In genomic region chr1:215128514-215128913, GRCh38 we compare ENCODE assay signal across 2 cellular contexts.
TF ChIP-seq lines count a peak whose summit lies in the region.

No MANE protein-coding gene starts in this region.

TF ChIP-seq in IMR-90, 13 proteins besides CTCF, POLR2A, EP300 and RAD21:
- TF ChIP-seq MAFK (IDR thresholded peaks at IDR 0.05; ENCODE audit: low read depth, low read length) (peak; percentile 43; the same call in 1 of the 2 replicates), RFX5 (IDR thresholded peaks at IDR 0.05; ENCODE audit: low read depth, low read length) (no peak), ELK1 (IDR thresholded peaks at IDR 0.05; ENCODE audit: borderline replicate concordance, low read depth, low read length) (no peak), NFE2L2 (IDR thresholded peaks at IDR 0.05; ENCODE audit: low read depth, low read length) (peak; percentile 89)

TF ChIP-seq in H1, 55 proteins besides CTCF, POLR2A, EP300 and RAD21:
- TF ChIP-seq, protein P1, sequence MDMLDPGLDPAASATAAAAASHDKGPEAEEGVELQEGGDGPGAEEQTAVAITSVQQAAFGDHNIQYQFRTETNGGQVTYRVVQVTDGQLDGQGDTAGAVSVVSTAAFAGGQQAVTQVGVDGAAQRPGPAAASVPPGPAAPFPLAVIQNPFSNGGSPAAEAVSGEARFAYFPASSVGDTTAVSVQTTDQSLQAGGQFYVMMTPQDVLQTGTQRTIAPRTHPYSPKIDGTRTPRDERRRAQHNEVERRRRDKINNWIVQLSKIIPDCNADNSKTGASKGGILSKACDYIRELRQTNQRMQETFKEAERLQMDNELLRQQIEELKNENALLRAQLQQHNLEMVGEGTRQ (IDR thresholded peaks at IDR 0.05; ENCODE audit: low read length) = no peak
- peak; percentile 44; the same call in 1 of the 2 replicates for TF ChIP-seq BACH1 (IDR thresholded peaks at IDR 0.05; ENCODE audit: low read length)
